ENCODE assay signal across 16 cellular contexts in genomic region chr2:3257166-3257565, GRCh38.
DNase-seq lines count a peak whose midpoint lies in the region; ATAC-seq and TF ChIP-seq lines count a peak whose summit lies in the region.
"Had no signal": no experiment of that assay in that cellular context is flagged by ENCODE, and none has a peak within 500 bp of the region (broad histone marks: within the 10 kb centered on the region; RNA-seq: fewer than 3 reads in every experiment).

No MANE protein-coding gene starts in this region.

- H3K27ac ChIP-seq in endodermal cell (ENCODE audit: low read depth, low read length) = peak overlapping the region; percentile 74
- H3K27ac ChIP-seq: uterus had no signal

- H3K27ac Mint-ChIP-seq in endodermal cell = peak overlapping the region; percentile 64
- H3K27ac Mint-ChIP-seq: stimulated activated effector memory CD8-positive, alpha-beta T cell treated with anti-CD3 and anti-CD28 coated beads, Interleukin-12 subunit alpha, Interleukin-12 subunit beta, amount 100 ng/mL, for 72 hours had no signal

- H2AFZ ChIP-seq in neuron (ENCODE audit: low read depth, low read length) = no peak overlapping the region

- WGBS in endodermal cell (ENCODE audit: insufficient coverage in 1 of 2, insufficient read length in 1 of 2), 2 experiments = 89% methylated on average over 12 to 14 of the region's 14 CpGs

- no peaks in the 10 kb centered on the region for H3K27me3 Mint-ChIP-seq in endodermal cell (ENCODE audit: insufficient read depth)

- no peak for ATAC-seq in GM19328 (IDR thresholded peaks at IDR 0.05; ENCODE audit: unreplicated experiment)
- no peak for ATAC-seq in GM19452 (IDR thresholded peaks at IDR 0.05; ENCODE audit: unreplicated experiment)
- ATAC-seq: GM12878; right cardiac atrium; stimulated activated effector memory CD8-positive, alpha-beta T cell treated with anti-CD3 and anti-CD28 coated beads, Interleukin-12 subunit alpha, Interleukin-12 subunit beta, amount 100 ng/mL, for 72 hours had no signal

- DNase-seq in Caki2 (ENCODE audit: low read depth) (peak; percentile 23), NCI-H526 (lab: John Stamatoyannopoulos, UW) (peak; percentile 94 to 96), endodermal cell (no peak), activated gamma-delta T cell treated with Interleukin-2 at 50 U/mL for 16 hours (no peak), DMS 273 treated with DMSO at 0.1 percent for 48 hours (lab: John Stamatoyannopoulos, UW) (no peak)
- DNase-seq: activated CD4-positive, alpha-beta T cell treated with anti-CD3 and anti-CD28 coated beads, Interleukin-2, amount 50 U/mL, for 4 hours; cerebellar nuclear complex; right cardiac atrium; stimulated activated CD4-positive, alpha-beta T cell treated with anti-CD3 and anti-CD28 coated beads, Interleukin-4, amount 100 ng/mL, for 1 hour; T-helper 2 cell; uterus had no signal

- H3K9me3 Mint-ChIP-seq in endodermal cell = no peaks in the 10 kb centered on the region
- H3K9me3 Mint-ChIP-seq: stimulated activated effector memory CD8-positive, alpha-beta T cell treated with anti-CD3 and anti-CD28 coated beads, Interleukin-12 subunit alpha, Interleukin-12 subunit beta, amount 100 ng/mL, for 72 hours had no signal

- H3K4me3 ChIP-seq in endodermal cell (ENCODE audit: low read length) (no peak overlapping the region), neuron (ENCODE audit: low read length) (peak overlapping the region; percentile 22)
- H3K4me3 ChIP-seq: GM12878, uterus had no signal

- in situ Hi-C loops in Caki2 (cut with HindIII; ENCODE audit: low pct_unique_long_range_greater_than_20kb, low sequenced_read_pairs) = no loop called here

- H3K4me3 Mint-ChIP-seq in endodermal cell = no peak overlapping the region
- H3K4me3 Mint-ChIP-seq: stimulated activated effector memory CD8-positive, alpha-beta T cell treated with anti-CD3 and anti-CD28 coated beads, Interleukin-12 subunit alpha, Interleukin-12 subunit beta, amount 100 ng/mL, for 72 hours had no signal

- H3K36me3 ChIP-seq in endodermal cell (ENCODE audit: control insufficient read depth, insufficient read depth, low read length) = peaks cover 12% of the 10 kb centered on the region
- no peaks in the 10 kb centered on the region for H3K36me3 ChIP-seq in neuron (ENCODE audit: insufficient read depth, low read length)
- H3K36me3 ChIP-seq: uterus had no signal

- H3K9me3 ChIP-seq in endodermal cell (ENCODE audit: control insufficient read depth, low read length) = no peaks in the 10 kb centered on the region
- no peaks in the 10 kb centered on the region for H3K9me3 ChIP-seq in neuron (ENCODE audit: low read length)
- H3K9me3 ChIP-seq: uterus had no signal

- no peak overlapping the region for H3K9ac ChIP-seq in endodermal cell (ENCODE audit: extremely low read depth, low read length, poor library complexity, severe bottlenecking)

- peaks cover 21% of the 10 kb centered on the region for H3K36me3 Mint-ChIP-seq in endodermal cell (ENCODE audit: low read depth)

- H3K4me1 ChIP-seq in endodermal cell (ENCODE audit: control insufficient read depth, insufficient read depth, low read length) (no peaks in the 10 kb centered on the region), neuron (ENCODE audit: insufficient read depth, low read length) (peaks cover 24% of the 10 kb centered on the region)
- H3K4me1 ChIP-seq: uterus had no signal

- no peaks in the 10 kb centered on the region for H3K4me1 Mint-ChIP-seq in endodermal cell

- TF ChIP-seq CTCF in endodermal cell (conservative IDR thresholded peaks at IDR 0.05) = no peak

- no peaks in the 10 kb centered on the region for H3K27me3 ChIP-seq in endodermal cell (ENCODE audit: control insufficient read depth, insufficient read depth, low read length, poor library complexity, severe bottlenecking)
- no peaks in the 10 kb centered on the region for H3K27me3 ChIP-seq in neuron (ENCODE audit: insufficient read depth, low read length)
- H3K27me3 ChIP-seq: uterus had no signal

Comparison
In these comparisons a context has a peak if more than half of its experiments do, and no peak if none do; other contexts are left out.
1. DNase-seq: peak in Caki2 (single experiment) and NCI-H526 (2 of 2); none in endodermal cell (single experiment), activated gamma-delta T cell treated with Interleukin-2 at 50 U/mL for 16 hours (single experiment) and DMS 273 treated with DMSO at 0.1 percent for 48 hours (single experiment).